Comparison of ENCODE assay signal across 8 cellular contexts in genomic region chr7:150737265-150738055, GRCh38. TPM values are rescaled to one million over a fixed set of nuclear protein-coding genes. Genes with fewer than 3 reads are reported as not detected.
A peak's percentile ranks its signal among the peaks of the same experiment; 100 is the strongest.
DNase-seq lines count a peak whose midpoint lies in the region; ATAC-seq and TF ChIP-seq lines count a peak whose summit lies in the region.

Gene GIMAP5, plus strand, starts transcription at chr7:150737418. Its CDS starts 3,467 bp downstream, at chr7:150740885.

- CTCF ChIA-PET in CD4-positive, alpha-beta T cell (lab: Charles Lee) = interaction anchor here (0.6 to 2.4 kb wide), 8 partner anchors 18 to 289 kb away, joined by 3 to 9 read pairs (median 4); partner anchors contain the start of genes GIMAP1 and GIMAP2
- CTCF ChIA-PET in HEK293 (lab: Yijun Ruan, JAX) = interaction anchor here (0.7 kb wide), 1 partner anchor 424 kb away, joined by 3 read pairs; no protein-coding TSS in a partner anchor
- CTCF ChIA-PET in activated CD4-positive, alpha-beta T cell treated with anti-CD3 and anti-CD28 coated beads for 36 hours (lab: Charles Lee) = interaction anchor here (0.6 to 3.8 kb wide), 7 partner anchors 10 to 299 kb away, joined by 3 to 23 read pairs (median 4); partner anchors contain the start of gene GIMAP6

- H3K4me1 ChIP-seq in HEK293 (ENCODE audit: control insufficient read depth, insufficient read depth, low read length) (no peaks in the 10 kb centered on the region), esophagus (ENCODE audit: control insufficient read depth in 2 of 2, insufficient read depth in 2 of 2, low read length in 1 of 2) (peaks cover 0 to under 1% of the 10 kb centered on the region in 2 donors)

- peaks cover 57% of the 10 kb centered on the region for H3K36me3 Mint-ChIP-seq in CD4-positive, alpha-beta T cell (ENCODE audit: low read depth)
- peaks cover 46% of the 10 kb centered on the region for H3K36me3 Mint-ChIP-seq in activated CD4-positive, alpha-beta T cell treated with anti-CD3 and anti-CD28 coated beads for 36 hours (ENCODE audit: low read depth)
- H3K36me3 Mint-ChIP-seq in stimulated activated effector memory CD8-positive, alpha-beta T cell treated with anti-CD3 and anti-CD28 coated beads, Interleukin-12 subunit alpha, Interleukin-12 subunit beta, amount 100 ng/mL, for 72 hours = peaks cover 55% of the 10 kb centered on the region

- no peaks in the 10 kb centered on the region for H3K9me3 Mint-ChIP-seq in CD4-positive, alpha-beta T cell
- H3K9me3 Mint-ChIP-seq in activated CD4-positive, alpha-beta T cell treated with anti-CD3 and anti-CD28 coated beads for 36 hours (ENCODE audit: low read depth) = peaks cover 2% of the 10 kb centered on the region
- H3K9me3 Mint-ChIP-seq in stimulated activated effector memory CD8-positive, alpha-beta T cell treated with anti-CD3 and anti-CD28 coated beads, Interleukin-12 subunit alpha, Interleukin-12 subunit beta, amount 100 ng/mL, for 72 hours = no peaks in the 10 kb centered on the region

- H3K36me3 ChIP-seq in HEK293 (ENCODE audit: control insufficient read depth in 2 of 2, insufficient read depth in 1 of 2, low read length in 2 of 2) (no peaks in the 10 kb centered on the region), esophagus (ENCODE audit: control insufficient read depth in 2 of 2, insufficient read depth in 2 of 2, low read length in 1 of 2) (peaks cover 0 to 2% of the 10 kb centered on the region in 2 donors)

- H3K27me3 Mint-ChIP-seq in CD4-positive, alpha-beta T cell = no peaks in the 10 kb centered on the region
- H3K27me3 Mint-ChIP-seq in activated CD4-positive, alpha-beta T cell treated with anti-CD3 and anti-CD28 coated beads for 36 hours = no peaks in the 10 kb centered on the region

- ATAC-seq in CD4-positive, alpha-beta T cell (ENCODE audit: poor library complexity) = peak; percentile 75
- peak; percentile 68 for ATAC-seq in activated CD4-positive, alpha-beta T cell treated with anti-CD3 and anti-CD28 coated beads for 36 hours
- ATAC-seq in stimulated activated effector memory CD8-positive, alpha-beta T cell treated with anti-CD3 and anti-CD28 coated beads, Interleukin-12 subunit alpha, Interleukin-12 subunit beta, amount 100 ng/mL, for 72 hours = peak; percentile 72

- H3K4me3 ChIP-seq in HEK293 (ENCODE audit: low read depth, low read length) (no peak within 1 kb of the TSS), esophagus (ENCODE audit: low read depth in 1 of 2, low read length in 2 of 2) (peak within 1 kb of the TSS; percentile 40 to 49)

- no peak for TF ChIP-seq CTCF in CD4-positive, alpha-beta T cell (IDR thresholded peaks at IDR 0.05)
- no peak for TF ChIP-seq CTCF in HEK293 (tag by site-specific recombination; IDR thresholded peaks at IDR 0.05)

- intact Hi-C loops in CD4-positive, alpha-beta T cell (cut with DNase I, micrococcal nuclease) = loop anchor here (1.0 to 5.0 kb wide), 11 partner anchors 17 to 284 kb away; partner anchors contain the start of genes GIMAP1 (in 1 of the 2), GIMAP2 (in 1 of the 2), GIMAP4 (in 1 of the 2) and GIMAP6 (in 1 of the 2)
- intact Hi-C loops in activated CD4-positive, alpha-beta T cell treated with anti-CD3 and anti-CD28 coated beads for 36 hours (cut with DNase I, micrococcal nuclease) = loop anchor here (1.0 to 5.0 kb wide), 10 partner anchors 18 to 865 kb away; partner anchors contain the start of genes ACTR3C (in 1 of the 2), ATP6V0E2 (in 1 of the 2), GIMAP4 (in 1 of the 2) and GIMAP8 (in 1 of the 2)

- H3K4me1 Mint-ChIP-seq in CD4-positive, alpha-beta T cell (ENCODE audit: low read depth) = peaks cover 74% of the 10 kb centered on the region
- peaks cover 74% of the 10 kb centered on the region for H3K4me1 Mint-ChIP-seq in activated CD4-positive, alpha-beta T cell treated with anti-CD3 and anti-CD28 coated beads for 36 hours
- H3K4me1 Mint-ChIP-seq in stimulated activated effector memory CD8-positive, alpha-beta T cell treated with anti-CD3 and anti-CD28 coated beads, Interleukin-12 subunit alpha, Interleukin-12 subunit beta, amount 100 ng/mL, for 72 hours = peaks cover 71% of the 10 kb centered on the region

- H3K27ac Mint-ChIP-seq in CD4-positive, alpha-beta T cell = peak within 1 kb of the TSS; percentile 87
- H3K27ac Mint-ChIP-seq in activated CD4-positive, alpha-beta T cell treated with anti-CD3 and anti-CD28 coated beads for 36 hours = peak within 1 kb of the TSS; percentile 98
- peak within 1 kb of the TSS; percentile 91 for H3K27ac Mint-ChIP-seq in stimulated activated effector memory CD8-positive, alpha-beta T cell treated with anti-CD3 and anti-CD28 coated beads, Interleukin-12 subunit alpha, Interleukin-12 subunit beta, amount 100 ng/mL, for 72 hours

- H3K27ac ChIP-seq in CD4-positive, alpha-beta T cell (ENCODE audit: low read depth, low read length) = peak within 1 kb of the TSS; percentile 87
- H3K27ac ChIP-seq in HEK293 (ENCODE audit: extremely low read depth, low read depth, low read length) (no peak within 1 kb of the TSS), esophagus (ENCODE audit: low read depth in 2 of 2, low read length in 1 of 2) (peak within 1 kb of the TSS; percentile 72 to 79)

- DNase-seq in CD4-positive, alpha-beta T cell = peak in 8 of 10 experiments; percentile 29 to 77 (median 66)
- peak; percentile 75 for DNase-seq in activated CD4-positive, alpha-beta T cell treated with anti-CD3 and anti-CD28 coated beads for 36 hours
- peak in 1 of 2 donors; percentile 83 for DNase-seq in stimulated activated effector memory CD8-positive, alpha-beta T cell treated with anti-CD3 and anti-CD28 coated beads, Interleukin-12 subunit alpha, Interleukin-12 subunit beta, amount 100 ng/mL, for 72 hours (ENCODE audit: low spot score in 2 of 2)
- DNase-seq in A172 (ENCODE audit: low spot score) = no peak
- no peak for DNase-seq in GM19240 (ENCODE audit: insufficient read length, low spot score)
- no peak for DNase-seq in LoVo (ENCODE audit: low spot score)

- peak within 1 kb of the TSS; percentile 96 for H3K4me3 Mint-ChIP-seq in CD4-positive, alpha-beta T cell
- H3K4me3 Mint-ChIP-seq in activated CD4-positive, alpha-beta T cell treated with anti-CD3 and anti-CD28 coated beads for 36 hours = peak within 1 kb of the TSS; percentile 86
- peak within 1 kb of the TSS; percentile 74 for H3K4me3 Mint-ChIP-seq in stimulated activated effector memory CD8-positive, alpha-beta T cell treated with anti-CD3 and anti-CD28 coated beads, Interleukin-12 subunit alpha, Interleukin-12 subunit beta, amount 100 ng/mL, for 72 hours

- H3K27me3 ChIP-seq in CD4-positive, alpha-beta T cell (ENCODE audit: control insufficient read depth, insufficient read depth, low read length) = no peaks in the 10 kb centered on the region
- no peaks in the 10 kb centered on the region for H3K27me3 ChIP-seq in esophagus (ENCODE audit: control insufficient read depth in 1 of 2, insufficient read depth in 2 of 2, low read length in 2 of 2)

- no peaks in the 10 kb centered on the region for H3K9me3 ChIP-seq in CD4-positive, alpha-beta T cell (ENCODE audit: control insufficient read depth, low read length)
- H3K9me3 ChIP-seq in HEK293 (ENCODE audit: control insufficient read depth, insufficient read depth, low read depth, low read length) (no peaks in the 10 kb centered on the region), esophagus (ENCODE audit: control insufficient read depth in 2 of 2, insufficient read depth in 1 of 2, low read depth in 1 of 2, low read length in 1 of 2) (no peaks in the 10 kb centered on the region)

- POLR2A ChIA-PET in CD4-positive, alpha-beta T cell (lab: Charles Lee) = interaction anchor here (0.6 to 4.6 kb wide), 20 partner anchors 9 to 288 kb away, joined by 3 to 50 read pairs (median 7); partner anchors contain the start of genes GIMAP1, GIMAP2, GIMAP4 and GIMAP6
- POLR2A ChIA-PET in HEK293 (lab: Yijun Ruan, JAX) = no interaction called here
- POLR2A ChIA-PET in activated CD4-positive, alpha-beta T cell treated with anti-CD3 and anti-CD28 coated beads for 36 hours (lab: Charles Lee) = interaction anchor here (1.0 to 2.5 kb wide), 5 partner anchors 14 to 288 kb away, joined by 3 to 15 read pairs (median 6); partner anchors contain the start of genes GIMAP2 and GIMAP8

- WGBS in esophagus, 2 donors = 45 to 47% methylated on average over 14 of the region's 14 CpGs

TF ChIP-seq in HEK293, 187 proteins besides CTCF, POLR2A, EP300 and RAD21:
- no peak for TF ChIP-seq HOXC10 (CRISPR knock-in tag; IDR thresholded peaks at IDR 0.05)
- TF ChIP-seq ZBTB17 (tag by site-specific recombination; IDR thresholded peaks at IDR 0.05) = peak; percentile 13; the same call in 1 of the 2 replicates
- TF ChIP-seq, protein P1, sequence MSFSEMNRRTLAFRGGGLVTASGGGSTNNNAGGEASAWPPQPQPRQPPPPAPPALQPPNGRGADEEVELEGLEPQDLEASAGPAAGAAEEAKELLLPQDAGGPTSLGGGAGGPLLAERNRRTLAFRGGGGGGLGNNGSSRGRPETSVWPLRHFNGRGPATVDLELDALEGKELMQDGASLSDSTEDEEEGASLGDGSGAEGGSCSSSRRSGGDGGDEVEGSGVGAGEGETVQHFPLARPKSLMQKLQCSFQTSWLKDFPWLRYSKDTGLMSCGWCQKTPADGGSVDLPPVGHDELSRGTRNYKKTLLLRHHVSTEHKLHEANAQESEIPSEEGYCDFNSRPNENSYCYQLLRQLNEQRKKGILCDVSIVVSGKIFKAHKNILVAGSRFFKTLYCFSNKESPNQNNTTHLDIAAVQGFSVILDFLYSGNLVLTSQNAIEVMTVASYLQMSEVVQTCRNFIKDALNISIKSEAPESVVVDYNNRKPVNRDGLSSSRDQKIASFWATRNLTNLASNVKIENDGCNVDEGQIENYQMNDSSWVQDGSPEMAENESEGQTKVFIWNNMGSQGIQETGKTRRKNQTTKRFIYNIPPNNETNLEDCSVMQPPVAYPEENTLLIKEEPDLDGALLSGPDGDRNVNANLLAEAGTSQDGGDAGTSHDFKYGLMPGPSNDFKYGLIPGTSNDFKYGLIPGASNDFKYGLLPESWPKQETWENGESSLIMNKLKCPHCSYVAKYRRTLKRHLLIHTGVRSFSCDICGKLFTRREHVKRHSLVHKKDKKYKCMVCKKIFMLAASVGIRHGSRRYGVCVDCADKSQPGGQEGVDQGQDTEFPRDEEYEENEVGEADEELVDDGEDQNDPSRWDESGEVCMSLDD (tag by site-specific recombination; IDR thresholded peaks at IDR 0.05) = no peak

RNA-seq across cellular contexts. Expression of gene GIMAP5, which starts in this region (rescaled TPM):
- 10 to 100 TPM; 31.3 to 35.2 TPM for total RNA-seq in CD4-positive, alpha-beta T cell
- total RNA-seq in activated CD4-positive, alpha-beta T cell treated with anti-CD3 and anti-CD28 coated beads for 36 hours = 10 to 100 TPM; 47.6 to 53.3 TPM
- polyA plus RNA-seq in esophagus = 1 to 10 TPM; 5.2 to 7.6 TPM
- not detected in 2 replicates for total RNA-seq in A172 (2014; rRNA removed; shearing (Covaris generic))

Comparison
In these comparisons a context has a peak if more than half of its experiments do, and no peak if none do; other contexts are left out.
1. RNA of gene GIMAP5 (total RNA-seq): 47.6 to 53.3 TPM in activated CD4-positive, alpha-beta T cell treated with anti-CD3 and anti-CD28 coated beads for 36 hours and 31.3 to 35.2 TPM in CD4-positive, alpha-beta T cell; not detected in A172; every median in the first group is over 10 times any median in the second.
2. DNase-seq: peak in CD4-positive, alpha-beta T cell (8 of 10) and activated CD4-positive, alpha-beta T cell treated with anti-CD3 and anti-CD28 coated beads for 36 hours (single experiment); none in A172 (single experiment), GM19240 (single experiment) and LoVo (single experiment).
3. Peak in every context shown above with its lines, with median percentiles within 50 percentile points of each other: ATAC-seq, H3K27ac Mint-ChIP-seq and H3K4me3 Mint-ChIP-seq.